In genomic region chr3:142768338-142768737, GRCh38 we compare ENCODE assay signal across 7 cellular contexts.
"Had no signal": no experiment of that assay in that cellular context is flagged by ENCODE, and none has a peak within 500 bp of the region (broad histone marks: within the 10 kb centered on the region; RNA-seq: fewer than 3 reads in every experiment).

No MANE protein-coding gene starts in this region.

- H3K4me3 ChIP-seq: GM12878 had no signal

- DNase-seq: GDM1, GF-D8 had no signal

- FAIRE-seq: GM12878, GM12891, GM12892, GM18507, GM19239 had no signal

- ATAC-seq: GM12878 had no signal
